8 cellular contexts compared by ENCODE assay signal in genomic region chr1:16205891-16206546, GRCh38. TPM values are rescaled to one million over a fixed set of nuclear protein-coding genes. Genes with fewer than 3 reads are reported as not detected.
DNase-seq lines count a peak whose midpoint lies in the region; ATAC-seq, FAIRE-seq and TF ChIP-seq lines count a peak whose summit lies in the region.

No MANE protein-coding gene starts in this region.

- H3K4me3 ChIP-seq in iPS-11a (ENCODE audit: low read depth, low read length), result peak overlapping the region; percentile 29

- peaks cover 4% of the 10 kb centered on the region for H3K4me1 Mint-ChIP-seq in activated CD8-positive, alpha-beta T cell treated with anti-CD3 and anti-CD28 coated beads for 36 hours (ENCODE audit: low read depth)
- peaks cover 5% of the 10 kb centered on the region for H3K4me1 Mint-ChIP-seq in stimulated activated naive CD8-positive, alpha-beta T cell treated with anti-CD3 and anti-CD28 coated beads, Interleukin-15, Interleukin-2, amounts not matched to agents 100 ng/mL and 50 ng/mL, for 24 hours (ENCODE audit: low read depth)

- no peak for TF ChIP-seq CTCF in activated CD8-positive, alpha-beta T cell treated with anti-CD3 and anti-CD28 coated beads for 36 hours (IDR thresholded peaks at IDR 0.05)
- no peak for TF ChIP-seq CTCF in D721Med (IDR thresholded peaks at IDR 0.05; ENCODE audit: insufficient read depth, missing control alignments)

- ATAC-seq in Right ventricle myocardium inferior, result no peak
- peak; percentile 6 for ATAC-seq in activated CD8-positive, alpha-beta T cell treated with anti-CD3 and anti-CD28 coated beads for 36 hours

- no peak for FAIRE-seq in D721Med (lab: Jason Lieb, UNC)

- no peaks in the 10 kb centered on the region for H3K27me3 Mint-ChIP-seq in activated CD8-positive, alpha-beta T cell treated with anti-CD3 and anti-CD28 coated beads for 36 hours
- H3K27me3 Mint-ChIP-seq in stimulated activated naive CD8-positive, alpha-beta T cell treated with anti-CD3 and anti-CD28 coated beads, Interleukin-15, Interleukin-2, amounts not matched to agents 100 ng/mL and 50 ng/mL, for 24 hours, result no peaks in the 10 kb centered on the region

- CTCF ChIA-PET in activated CD8-positive, alpha-beta T cell treated with anti-CD3 and anti-CD28 coated beads for 36 hours (lab: Charles Lee), result interaction anchor here (3.6 kb wide), 1 partner anchor 38 kb away, joined by 23 read pairs; no protein-coding TSS in a partner anchor

- peaks cover 4% of the 10 kb centered on the region for H3K36me3 Mint-ChIP-seq in activated CD8-positive, alpha-beta T cell treated with anti-CD3 and anti-CD28 coated beads for 36 hours (ENCODE audit: low read depth)
- peaks cover 5% of the 10 kb centered on the region for H3K36me3 Mint-ChIP-seq in stimulated activated naive CD8-positive, alpha-beta T cell treated with anti-CD3 and anti-CD28 coated beads, Interleukin-15, Interleukin-2, amounts not matched to agents 100 ng/mL and 50 ng/mL, for 24 hours (ENCODE audit: low read depth)

- no peaks in the 10 kb centered on the region for H3K9me3 Mint-ChIP-seq in activated CD8-positive, alpha-beta T cell treated with anti-CD3 and anti-CD28 coated beads for 36 hours
- H3K9me3 Mint-ChIP-seq in stimulated activated naive CD8-positive, alpha-beta T cell treated with anti-CD3 and anti-CD28 coated beads, Interleukin-15, Interleukin-2, amounts not matched to agents 100 ng/mL and 50 ng/mL, for 24 hours, result no peaks in the 10 kb centered on the region

- peak overlapping the region; percentile 90 for H3K27ac Mint-ChIP-seq in activated CD8-positive, alpha-beta T cell treated with anti-CD3 and anti-CD28 coated beads for 36 hours
- peak overlapping the region; percentile 74 for H3K27ac Mint-ChIP-seq in stimulated activated naive CD8-positive, alpha-beta T cell treated with anti-CD3 and anti-CD28 coated beads, Interleukin-15, Interleukin-2, amounts not matched to agents 100 ng/mL and 50 ng/mL, for 24 hours

- intact Hi-C loops in Right ventricle myocardium inferior (cut with DNase I) (loop anchor here (5.0 kb wide), 2 partner anchors 36 to 161 kb away; partner anchors contain the start of gene SZRD1), cardiac septum (cut with DNase I) (loop anchor here (2.0 kb wide), 1 partner anchor 31 kb away; the partner anchor contains the start of gene CPLANE2)
- intact Hi-C loops in activated CD8-positive, alpha-beta T cell treated with anti-CD3 and anti-CD28 coated beads for 36 hours (cut with micrococcal nuclease), result no loop called here

- POLR2A ChIA-PET in activated CD8-positive, alpha-beta T cell treated with anti-CD3 and anti-CD28 coated beads for 36 hours (lab: Charles Lee), result interaction anchor here (1.1 to 5.6 kb wide), 3 partner anchors 12 to 158 kb away, joined by 3 to 27 read pairs (median 4); no protein-coding TSS in a partner anchor

- peak overlapping the region; percentile 80 for H3K4me3 Mint-ChIP-seq in activated CD8-positive, alpha-beta T cell treated with anti-CD3 and anti-CD28 coated beads for 36 hours
- H3K4me3 Mint-ChIP-seq in stimulated activated naive CD8-positive, alpha-beta T cell treated with anti-CD3 and anti-CD28 coated beads, Interleukin-15, Interleukin-2, amounts not matched to agents 100 ng/mL and 50 ng/mL, for 24 hours, result peak overlapping the region; percentile 78

- DNase-seq in Right ventricle myocardium inferior (ENCODE audit: missing footprints), result peak; percentile 77
- no peak for DNase-seq in cardiac septum (ENCODE audit: low spot score)
- DNase-seq in activated CD8-positive, alpha-beta T cell treated with anti-CD3 and anti-CD28 coated beads for 36 hours, result no peak
- no peak for DNase-seq in NCI-H187 treated with DMSO at 0.1 percent for 48 hours (lab: John Stamatoyannopoulos, UW)
- DNase-seq in AG08396 (ENCODE audit: low spot score), result no peak
- DNase-seq in D721Med (ENCODE audit: insufficient read length, low spot score), result no peak

RNA-seq across cellular contexts. Expression of gene ARHGEF19, which starts 6.4 kb away (rescaled TPM):
- total RNA-seq in Right ventricle myocardium inferior (2.8 TPM), cardiac septum (1.3 TPM)
- total RNA-seq in activated CD8-positive, alpha-beta T cell treated with anti-CD3 and anti-CD28 coated beads for 36 hours, result 1 to 10 TPM; 5.7 to 7.4 TPM

RNA-seq across cellular contexts. Expression of gene CPLANE2, which starts 31.0 kb away (rescaled TPM):
- total RNA-seq in Right ventricle myocardium inferior (11.8 TPM), cardiac septum (10.6 TPM)
- 1 to 10 TPM; 1.2 to 1.4 TPM for total RNA-seq in activated CD8-positive, alpha-beta T cell treated with anti-CD3 and anti-CD28 coated beads for 36 hours

RNA-seq across cellular contexts. Expression of gene EPHA2, which starts 50.1 kb away (rescaled TPM):
- total RNA-seq in Right ventricle myocardium inferior (7.3 TPM), cardiac septum (26.1 TPM)
- not detected for total RNA-seq in activated CD8-positive, alpha-beta T cell treated with anti-CD3 and anti-CD28 coated beads for 36 hours
